Comparison of ENCODE assay signal across 28 cellular contexts in the genomic region with DNA sequence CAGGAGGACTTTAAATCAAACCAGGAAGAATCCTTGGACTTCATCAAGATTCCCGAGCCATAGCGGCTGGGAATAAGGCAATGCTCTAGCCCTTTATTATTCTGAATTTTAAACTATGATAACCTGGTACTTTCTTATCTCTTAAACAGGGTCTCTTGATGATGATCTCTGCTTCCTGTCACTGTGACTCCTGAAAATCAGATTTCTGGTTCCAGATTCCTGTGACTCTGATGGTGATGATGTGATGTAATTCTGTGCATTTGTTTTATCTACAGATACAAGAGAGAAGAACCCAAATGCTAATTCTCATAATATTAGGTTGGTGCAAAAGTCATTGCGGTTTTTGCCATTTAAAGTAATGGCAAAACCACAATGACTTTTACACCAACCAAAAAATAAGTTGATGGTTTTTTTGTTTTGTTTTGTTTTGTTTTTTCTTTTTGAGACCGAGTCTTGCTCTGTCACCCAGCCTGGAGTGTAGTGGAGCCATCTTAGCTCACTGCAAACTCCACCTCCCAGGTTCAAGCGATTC.
"Had no signal": no experiment of that assay in that cellular context is flagged by ENCODE, and none has a peak within 500 bp of the region (broad histone marks: within the 10 kb centered on the region; RNA-seq: fewer than 3 reads in every experiment).

No MANE protein-coding gene starts in this region.

- H3K9ac ChIP-seq: neural progenitor cell had no signal

- H3K27ac Mint-ChIP-seq: mesothelial cell of epicardium; naive B cell; natural killer cell; nephron progenitor cell; neural progenitor cell; progenitor cell of endocrine pancreas; stimulated activated effector memory CD8-positive, alpha-beta T cell treated with anti-CD3 and anti-CD28 coated beads, Interleukin-12 subunit alpha, Interleukin-12 subunit beta, amount 100 ng/mL, for 72 hours; stimulated activated naive CD8-positive, alpha-beta T cell treated with anti-CD3 and anti-CD28 coated beads, Interleukin-15, Interleukin-2, amounts not matched to agents 100 ng/mL and 50 ng/mL, for 24 hours had no signal

- H3K27me3 Mint-ChIP-seq: naive B cell had no signal

- H3K36me3 Mint-ChIP-seq: mesothelial cell of epicardium; natural killer cell; neural progenitor cell; stimulated activated effector memory CD8-positive, alpha-beta T cell treated with anti-CD3 and anti-CD28 coated beads, Interleukin-12 subunit alpha, Interleukin-12 subunit beta, amount 100 ng/mL, for 72 hours had no signal

- H3K4me2 ChIP-seq: neural progenitor cell had no signal

- DNase-seq: hippocampal formation; kidney; left colon; left lung; lower lobe of right lung; mammary epithelial cell; mesenchymal stem cell; naive B cell; natural killer cell; nephron progenitor cell; ovary; small intestine; spleen; stimulated activated CD4-positive, alpha-beta T cell treated with anti-CD3 and anti-CD28 coated beads, Interleukin-4, amount 100 ng/mL, for 24 hours; stimulated activated naive CD4-positive, alpha-beta T cell; tibial artery; trophoblast cell; upper lobe of right lung had no signal

- H3K4me3 ChIP-seq: left lung, lower lobe of right lung, neural progenitor cell, ovary, right atrium auricular region, spleen, suprapubic skin, thoracic aorta, tibial artery, upper lobe of right lung had no signal

- H3K4me3 Mint-ChIP-seq: mesothelial cell of epicardium; naive B cell; natural killer cell; nephron progenitor cell; stimulated activated effector memory CD8-positive, alpha-beta T cell treated with anti-CD3 and anti-CD28 coated beads, Interleukin-12 subunit alpha, Interleukin-12 subunit beta, amount 100 ng/mL, for 72 hours; stimulated activated naive CD8-positive, alpha-beta T cell treated with anti-CD3 and anti-CD28 coated beads, Interleukin-15, Interleukin-2, amounts not matched to agents 100 ng/mL and 50 ng/mL, for 24 hours had no signal

- ATAC-seq: left colon, left lung, lower lobe of right lung, natural killer cell, sciatic nerve, upper lobe of right lung had no signal

- H3K4me1 Mint-ChIP-seq: naive B cell had no signal

- H3K36me3 ChIP-seq: left lung, lower lobe of right lung, neural progenitor cell, ovary, right atrium auricular region, spleen, suprapubic skin, thoracic aorta, tibial artery, upper lobe of right lung had no signal

- FAIRE-seq: kidney, small intestine, urothelium cell line had no signal

- H3K9me3 Mint-ChIP-seq: mesothelial cell of epicardium; naive B cell; natural killer cell; nephron progenitor cell; neural progenitor cell; stimulated activated effector memory CD8-positive, alpha-beta T cell treated with anti-CD3 and anti-CD28 coated beads, Interleukin-12 subunit alpha, Interleukin-12 subunit beta, amount 100 ng/mL, for 72 hours; stimulated activated naive CD8-positive, alpha-beta T cell treated with anti-CD3 and anti-CD28 coated beads, Interleukin-15, Interleukin-2, amounts not matched to agents 100 ng/mL and 50 ng/mL, for 24 hours had no signal

- H2AFZ ChIP-seq: neural progenitor cell had no signal

- H3K27me3 ChIP-seq: left lung, neural progenitor cell, ovary, right atrium auricular region, spleen, suprapubic skin, tibial artery, upper lobe of right lung had no signal

- H3K4me1 ChIP-seq: spleen, upper lobe of right lung had no signal

- H3K27ac ChIP-seq: left lung, lower lobe of right lung, neural progenitor cell, ovary, right atrium auricular region, spleen, suprapubic skin, thoracic aorta, tibial artery, upper lobe of right lung had no signal

- H3K9me3 ChIP-seq: left lung, lower lobe of right lung, ovary, right atrium auricular region, spleen, suprapubic skin, thoracic aorta, tibial artery, upper lobe of right lung had no signal
